In the genomic region with DNA sequence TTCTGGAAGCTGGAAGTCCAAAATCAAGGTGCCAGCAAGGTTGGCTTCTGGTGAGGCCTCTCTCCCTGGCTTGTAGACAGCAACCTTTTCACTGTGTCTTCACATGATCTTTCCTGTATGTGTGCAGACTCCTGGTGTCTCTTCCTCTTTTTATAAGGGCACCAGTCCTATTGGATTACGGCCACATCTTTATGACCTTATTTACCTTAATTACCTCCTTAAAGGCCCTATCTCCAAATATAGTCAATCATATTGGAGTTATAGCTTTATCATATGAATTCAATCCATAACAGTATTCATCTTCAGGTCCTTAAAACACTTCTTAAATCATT, we compare ENCODE assay signal across 20 cellular contexts. TPM values are rescaled to one million over a fixed set of nuclear protein-coding genes. Genes with fewer than 3 reads are reported as not detected.
"Had no signal": no experiment of that assay in that cellular context is flagged by ENCODE, and none has a peak within 500 bp of the region (broad histone marks: within the 10 kb centered on the region; RNA-seq: fewer than 3 reads in every experiment).

No MANE protein-coding gene starts in this region.

- H3K36me3 ChIP-seq: neural progenitor cell had no signal

- H3K27me3 ChIP-seq: neural progenitor cell, tibial nerve had no signal

- H3K4me2 ChIP-seq: neural progenitor cell had no signal

- H2AFZ ChIP-seq: neural progenitor cell had no signal

- H3K4me3 ChIP-seq: neural progenitor cell, tibial nerve had no signal

- H3K9ac ChIP-seq: neural progenitor cell had no signal

- DNase-seq: activated CD4-positive, alpha-beta T cell treated with anti-CD3 and anti-CD28 coated beads for 1 hour; activated CD4-positive, alpha-beta T cell treated with anti-CD3 and anti-CD28 coated beads, Interleukin-2, amount 50 U/mL, for 4 hours; activated naive CD4-positive, alpha-beta T cell treated with Interleukin-2 at 50 U/mL for 16 hours; anterior cingulate cortex; effector memory CD8-positive, alpha-beta T cell; foreskin melanocyte; stimulated activated naive B cell treated with anti-CD40 and anti-IgM and Interleukin-4, amounts not matched to agents 10 μg/mL and 1 μg/mL and 100 μg/mL, for 72 hours had no signal

- H3K4me1 ChIP-seq: neural progenitor cell, tibial nerve had no signal

- H3K27ac ChIP-seq: epithelial cell of prostate, neural progenitor cell, tibial nerve had no signal

- ATAC-seq: activated T-helper 17 cell treated with anti-CD3 and anti-CD28 coated beads, Interleukin-2, amount 50 U/mL, for 72 hours; effector memory CD8-positive, alpha-beta T cell; sciatic nerve; stimulated activated naive B cell treated with anti-CD40 and anti-IgM and Interleukin-4, amounts not matched to agents 10 μg/mL and 1 μg/mL and 100 μg/mL, for 72 hours had no signal

RNA-seq across cellular contexts. Expression of a gene that starts 21.2 kb away (rescaled TPM):
- total RNA-seq: activated T-helper 17 cell treated with anti-CD3 and anti-CD28 coated beads, Interleukin-2, amount 50 U/mL, for 72 hours; bronchial epithelial cell; chondrocyte; dermis blood vessel endothelial cell; fibroblast of lung; mesenteric fat pad; myocyte; osteocyte; sciatic nerve; subcutaneous adipose tissue; tibial nerve had no signal
- polyA plus RNA-seq: fibroblast of lung had no signal
